ENCODE assay signal across 22 cellular contexts in genomic region chr11:112589132-112589531, GRCh38.
"Had no signal": no experiment of that assay in that cellular context is flagged by ENCODE, and none has a peak within 500 bp of the region (broad histone marks: within the 10 kb centered on the region; RNA-seq: fewer than 3 reads in every experiment).

No MANE protein-coding gene starts in this region.

- H2AFZ ChIP-seq: neural progenitor cell had no signal

- H3K27ac ChIP-seq: adrenal gland, cardiac muscle cell, esophagus squamous epithelium, neural progenitor cell, spleen, VCaP had no signal

- FAIRE-seq: endothelial cell of umbilical vein, islet of Langerhans had no signal

- H3K4me1 ChIP-seq: adrenal gland had no signal

- H3K4me3 ChIP-seq: adrenal gland, cardiac muscle cell, esophagus squamous epithelium, lung, neural progenitor cell, spleen had no signal

- H3K27me3 ChIP-seq: adrenal gland, cardiac muscle cell, esophagus squamous epithelium, neural progenitor cell, spleen had no signal

- H3K9me3 ChIP-seq: adrenal gland, esophagus squamous epithelium, spleen had no signal

- DNase-seq: activated CD4-positive, alpha-beta T cell treated with anti-CD3 and anti-CD28 coated beads, Interleukin-2, amount 50 U/mL, for 1 hour; activated CD4-positive, CD25-positive, alpha-beta regulatory T cell treated with anti-CD3 and anti-CD28 coated beads, Interleukin-2, amount 50 U/mL, for 72 hours; activated CD8-positive, alpha-beta memory T cell treated with anti-CD3 and anti-CD28 coated beads for 24 hours; activated CD8-positive, alpha-beta memory T cell treated with anti-CD3 and anti-CD28 coated beads, Interleukin-2, amount 50 U/mL, for 48 hours; activated effector memory CD4-positive, alpha-beta T cell treated with anti-CD3 and anti-CD28 coated beads, Interleukin-2, amount 50 U/mL, for 16 hours; activated T-cell treated with anti-CD3 and anti-CD28 coated beads, Interleukin-2, amount 50 U/mL, for 72 hours; adrenal gland; dermis blood vessel endothelial cell; effector memory CD4-positive, alpha-beta T cell; esophagus squamous epithelium; left colon; midbrain; spleen; stimulated activated naive B cell treated with anti-CD40 and anti-IgM and Interleukin-4, amounts not matched to agents 10 μg/mL and 1 μg/mL and 100 μg/mL, for 72 hours; SW 1271; T-helper 2 cell had no signal

- H3K9ac ChIP-seq: neural progenitor cell had no signal

- H3K36me3 ChIP-seq: adrenal gland, cardiac muscle cell, esophagus squamous epithelium, neural progenitor cell, spleen had no signal

- H3K4me2 ChIP-seq: neural progenitor cell had no signal
